ENCODE assay signal across 1 cellular context in the genomic region with DNA sequence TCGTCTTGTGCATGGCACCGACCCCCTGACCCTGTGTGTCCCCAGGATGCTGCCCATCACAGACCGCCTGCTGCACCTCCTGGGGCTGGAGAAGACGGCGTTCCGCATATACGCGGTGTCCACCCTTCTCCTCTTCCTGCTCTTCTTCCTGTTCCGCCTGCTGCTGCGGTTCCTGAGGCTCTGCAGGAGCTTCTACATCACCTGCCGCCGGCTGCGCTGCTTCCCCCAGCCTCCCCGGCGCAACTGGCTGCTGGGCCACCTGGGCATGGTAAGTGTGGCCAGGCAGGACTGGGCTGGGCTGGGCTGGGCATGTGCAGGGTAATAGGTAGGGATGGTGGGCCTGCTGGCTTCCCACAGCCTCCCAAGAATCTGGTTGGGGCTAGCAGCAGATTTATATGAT.
TF ChIP-seq lines count a peak whose summit lies in the region.

No MANE protein-coding gene starts in this region.

TF ChIP-seq in HepG2, 621 proteins besides CTCF, POLR2A, EP300 and RAD21:
- TF ChIP-seq HMGA1 (CRISPR knock-in tag; conservative IDR thresholded peaks at IDR 0.05): no peak
- TF ChIP-seq ZNF282 (IDR thresholded peaks at IDR 0.05; ENCODE audit: partially characterized antibody): no peak
- TF ChIP-seq ZNF768 (CRISPR knock-in tag; IDR thresholded peaks at IDR 0.05): peak; percentile 79; the same call in 1 of the 2 replicates
- TF ChIP-seq, protein P1, sequence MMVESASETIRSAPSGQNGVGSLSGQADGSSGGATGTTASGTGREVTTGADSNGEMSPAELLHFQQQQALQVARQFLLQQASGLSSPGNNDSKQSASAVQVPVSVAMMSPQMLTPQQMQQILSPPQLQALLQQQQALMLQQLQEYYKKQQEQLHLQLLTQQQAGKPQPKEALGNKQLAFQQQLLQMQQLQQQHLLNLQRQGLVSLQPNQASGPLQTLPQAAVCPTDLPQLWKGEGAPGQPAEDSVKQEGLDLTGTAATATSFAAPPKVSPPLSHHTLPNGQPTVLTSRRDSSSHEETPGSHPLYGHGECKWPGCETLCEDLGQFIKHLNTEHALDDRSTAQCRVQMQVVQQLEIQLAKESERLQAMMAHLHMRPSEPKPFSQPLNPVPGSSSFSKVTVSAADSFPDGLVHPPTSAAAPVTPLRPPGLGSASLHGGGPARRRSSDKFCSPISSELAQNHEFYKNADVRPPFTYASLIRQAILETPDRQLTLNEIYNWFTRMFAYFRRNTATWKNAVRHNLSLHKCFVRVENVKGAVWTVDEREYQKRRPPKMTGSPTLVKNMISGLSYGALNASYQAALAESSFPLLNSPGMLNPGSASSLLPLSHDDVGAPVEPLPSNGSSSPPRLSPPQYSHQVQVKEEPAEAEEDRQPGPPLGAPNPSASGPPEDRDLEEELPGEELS (CRISPR knock-in tag; IDR thresholded peaks at IDR 0.05): no peak
